15 cellular contexts compared by ENCODE assay signal in genomic region chr3:31721709-31722108, GRCh38.
DNase-seq lines count a peak whose midpoint lies in the region; ATAC-seq lines count a peak whose summit lies in the region.
"Had no signal": no experiment of that assay in that cellular context is flagged by ENCODE, and none has a peak within 500 bp of the region (broad histone marks: within the 10 kb centered on the region; RNA-seq: fewer than 3 reads in every experiment).

No MANE protein-coding gene starts in this region.

- no peaks in the 10 kb centered on the region for H3K27me3 ChIP-seq in effector memory CD4-positive, alpha-beta T cell (replicated peaks; ENCODE audit: control insufficient read depth, insufficient read depth, low read length, poor library complexity, severe bottlenecking)
- H3K27me3 ChIP-seq: BE2C had no signal

- peak; percentile 56 for DNase-seq in HCEC 1CT
- DNase-seq in amniotic epithelial cell (ENCODE audit: low read depth): peak; percentile 47
- no peak for DNase-seq in memory B cell (ENCODE audit: low spot score in 2 of 2)
- no peak for DNase-seq in T-cell
- no peak for DNase-seq in SW480 (ENCODE audit: low spot score)
- DNase-seq in effector memory CD4-positive, alpha-beta T cell: no peak
- DNase-seq in NCI-H128 (lab: John Stamatoyannopoulos, UW; ENCODE audit: unreplicated experiment): no peak
- DNase-seq: BE2C; CD4-positive, alpha-beta memory T cell; DMS153; DND-41; GDM1; GM23248; H7 had no signal

- peaks cover 33% of the 10 kb centered on the region for H3K36me3 Mint-ChIP-seq in memory B cell
- H3K36me3 Mint-ChIP-seq in T-cell: no peaks in the 10 kb centered on the region
- H3K36me3 Mint-ChIP-seq: CD4-positive, alpha-beta memory T cell had no signal

- H3K4me3 Mint-ChIP-seq in memory B cell (no peak overlapping the region), T-cell (no peak overlapping the region)
- H3K4me3 Mint-ChIP-seq: CD4-positive, alpha-beta memory T cell had no signal

- H3K27ac ChIP-seq in effector memory CD4-positive, alpha-beta T cell (ENCODE audit: insufficient read depth, low read length, poor library complexity, severe bottlenecking): no peak overlapping the region
- H3K27ac ChIP-seq: C4-2B, GM23248 had no signal

- POLR2A ChIA-PET in T-cell (lab: Charles Lee): no interaction called here

- H3K27me3 Mint-ChIP-seq in memory B cell: no peaks in the 10 kb centered on the region
- H3K27me3 Mint-ChIP-seq in T-cell: peaks cover 6 to 10% of the 10 kb centered on the region in 2 donors

- no peaks in the 10 kb centered on the region for H3K4me1 ChIP-seq in effector memory CD4-positive, alpha-beta T cell (ENCODE audit: control insufficient read depth, insufficient read depth, low read length, poor library complexity, severe bottlenecking)
- H3K4me1 ChIP-seq: BE2C had no signal

- no peaks in the 10 kb centered on the region for H3K36me3 ChIP-seq in effector memory CD4-positive, alpha-beta T cell (ENCODE audit: control insufficient read depth, insufficient read depth, low read length)
- H3K36me3 ChIP-seq: BE2C had no signal

- H3K4me3 ChIP-seq in effector memory CD4-positive, alpha-beta T cell (ENCODE audit: insufficient read depth, low read depth, low read length, poor library complexity, severe bottlenecking): no peak overlapping the region
- H3K4me3 ChIP-seq: GM23248 had no signal

- H3K9me3 Mint-ChIP-seq in memory B cell (no peaks in the 10 kb centered on the region), T-cell (no peaks in the 10 kb centered on the region)

- ATAC-seq in memory B cell (ENCODE audit: low read depth): no peak
- no peak for ATAC-seq in T-cell (replicated peaks in 1 of 4)

- H3K27ac Mint-ChIP-seq in memory B cell (peak overlapping the region; percentile 47), T-cell (no peak overlapping the region)
- H3K27ac Mint-ChIP-seq: CD4-positive, alpha-beta memory T cell had no signal

- CTCF ChIA-PET in T-cell (lab: Charles Lee): interaction anchor here in 1 of 2 donors (0.6 kb wide), 1 partner anchor 20 kb away, joined by 3 read pairs; no protein-coding TSS in a partner anchor

- H3K9me3 ChIP-seq in effector memory CD4-positive, alpha-beta T cell (ENCODE audit: control insufficient read depth, low read length): no peaks in the 10 kb centered on the region
- H3K9me3 ChIP-seq: BE2C had no signal

- peaks cover 19% of the 10 kb centered on the region for H3K4me1 Mint-ChIP-seq in memory B cell
- H3K4me1 Mint-ChIP-seq in T-cell: no peaks in the 10 kb centered on the region
- H3K4me1 Mint-ChIP-seq: CD4-positive, alpha-beta memory T cell had no signal

Comparison
In these comparisons a context has a peak if more than half of its experiments do, and no peak if none do; other contexts are left out.
1. DNase-seq: peak in HCEC 1CT (single experiment) and amniotic epithelial cell (single experiment); none in memory B cell (0 of 2), T-cell (0 of 34), SW480 (single experiment), effector memory CD4-positive, alpha-beta T cell (0 of 3) and NCI-H128 (single experiment).